24 cellular contexts compared by ENCODE assay signal in genomic region chr10:33721509-33721908, GRCh38.
"Had no signal": no experiment of that assay in that cellular context is flagged by ENCODE, and none has a peak within 500 bp of the region (broad histone marks: within the 10 kb centered on the region; RNA-seq: fewer than 3 reads in every experiment).

No MANE protein-coding gene starts in this region.

- H3K9me3 ChIP-seq: sigmoid colon, thoracic aorta had no signal

- H3K36me3 ChIP-seq: sigmoid colon, thoracic aorta had no signal

- H3K27me3 ChIP-seq: sigmoid colon had no signal

- FAIRE-seq: bronchial epithelial cell, endometrium, frontal cortex had no signal

- H3K36me3 Mint-ChIP-seq: activated naive CD8-positive, alpha-beta T cell; memory B cell; T-cell; type B pancreatic cell had no signal

- ATAC-seq: activated CD4-positive, CD25-positive, alpha-beta regulatory T cell treated with anti-CD3 and anti-CD28 coated beads, Interleukin-2, amount 50 U/mL, for 24 hours; activated T-helper 17 cell treated with anti-CD3 and anti-CD28 coated beads, Interleukin-2, amount 50 U/mL, for 72 hours; T-cell had no signal

- H3K9me3 Mint-ChIP-seq: activated T-helper 17 cell treated with anti-CD3 and anti-CD28 coated beads, Interleukin-2, amount 50 U/mL, for 72 hours; memory B cell; T-helper 2 cell treated with Interferon-gamma antibody and Interleukin-4, amounts not matched to agents 5 μg/mL and 100 μg/mL, for 36 hours had no signal

- H3K4me3 Mint-ChIP-seq: activated naive CD8-positive, alpha-beta T cell; activated T-helper 17 cell treated with anti-CD3 and anti-CD28 coated beads, Interleukin-2, amount 50 U/mL, for 72 hours; memory B cell; T-cell; T-helper 2 cell treated with Interferon-gamma antibody and Interleukin-4, amounts not matched to agents 5 μg/mL and 100 μg/mL, for 36 hours; type B pancreatic cell had no signal

- H3K4me2 ChIP-seq: smooth muscle cell had no signal

- H3K4me1 Mint-ChIP-seq: activated T-helper 17 cell treated with anti-CD3 and anti-CD28 coated beads, Interleukin-2, amount 50 U/mL, for 72 hours; memory B cell; T-cell had no signal

- H3K27ac Mint-ChIP-seq: activated naive CD8-positive, alpha-beta T cell; activated T-helper 17 cell treated with anti-CD3 and anti-CD28 coated beads, Interleukin-2, amount 50 U/mL, for 72 hours; memory B cell; T-cell; T-helper 2 cell treated with Interferon-gamma antibody and Interleukin-4, amounts not matched to agents 5 μg/mL and 100 μg/mL, for 36 hours; type B pancreatic cell had no signal

- H3K4me3 ChIP-seq: sigmoid colon, smooth muscle cell, thoracic aorta had no signal

- DNase-seq: activated CD4-positive, alpha-beta T cell treated with anti-CD3 and anti-CD28 coated beads, Interleukin-2, amount 50 U/mL, for 1 hour; activated T-cell treated with anti-CD3 and anti-CD28 coated beads, Interleukin-2, amount 50 U/mL, for 1 hour; cerebellar nuclear complex; effector CD4-positive, alpha-beta T cell; glutamatergic neuron; hypothalamus; nucleus accumbens; posterior cingulate gyrus; sigmoid colon; stimulated activated CD4-positive, alpha-beta T cell treated with anti-CD3 and anti-CD28 coated beads, Interleukin-4, amount 100 ng/mL, for 1 hour; stimulated activated naive CD4-positive, alpha-beta T cell treated with Interleukin-2 at 50 U/mL for 16 hours; T-cell had no signal

- H3K27me3 Mint-ChIP-seq: type B pancreatic cell had no signal

- H3K4me1 ChIP-seq: sigmoid colon had no signal

- H3K27ac ChIP-seq: sigmoid colon, thoracic aorta, VCaP had no signal
